17 cellular contexts compared by ENCODE assay signal in genomic region chr5:130605200-130605599, GRCh38.
DNase-seq lines count a peak whose midpoint lies in the region; ATAC-seq and TF ChIP-seq lines count a peak whose summit lies in the region.
"Had no signal": no experiment of that assay in that cellular context is flagged by ENCODE, and none has a peak within 500 bp of the region (broad histone marks: within the 10 kb centered on the region; RNA-seq: fewer than 3 reads in every experiment).

No MANE protein-coding gene starts in this region.

- no peak overlapping the region for H3K4me3 ChIP-seq in WERI-Rb-1 (ENCODE audit: low read depth, low read length)

- no peaks in the 10 kb centered on the region for H3K36me3 ChIP-seq in WERI-Rb-1

- no peak for ATAC-seq in GM18505 (IDR thresholded peaks at IDR 0.05; ENCODE audit: unreplicated experiment)
- no peak for ATAC-seq in HG03521 (IDR thresholded peaks at IDR 0.05; ENCODE audit: unreplicated experiment)
- no peak for ATAC-seq in GM19395 (IDR thresholded peaks at IDR 0.05; ENCODE audit: unreplicated experiment)
- ATAC-seq: activated CD4-positive, alpha-beta T cell treated with anti-CD3 and anti-CD28 coated beads for 36 hours; stimulated activated effector memory CD8-positive, alpha-beta T cell treated with anti-CD3 and anti-CD28 coated beads, Interleukin-12 subunit alpha, Interleukin-12 subunit beta, amount 100 ng/mL, for 72 hours had no signal

- no peaks in the 10 kb centered on the region for H3K27me3 ChIP-seq in WERI-Rb-1 (ENCODE audit: insufficient read depth, low read depth, severe bottlenecking)

- no peak overlapping the region for H3K27ac ChIP-seq in WERI-Rb-1

- TF ChIP-seq CTCF in WERI-Rb-1 (IDR thresholded peaks at IDR 0.05; ENCODE audit: low read depth, low read length) = no peak

- H3K9me3 ChIP-seq in WERI-Rb-1 (ENCODE audit: severe bottlenecking) = no peaks in the 10 kb centered on the region

- no peak for TF ChIP-seq POLR2A in GM18505 (IDR thresholded peaks at IDR 0.05; ENCODE audit: borderline replicate concordance, extremely low read depth, insufficient read depth, insufficient read length)

- peak; percentile 1 for DNase-seq in ELR (ENCODE audit: low read depth)
- peak; percentile 9 for DNase-seq in MV-4-11 (lab: John Stamatoyannopoulos, UW)
- DNase-seq in WERI-Rb-1 = peak; percentile 57
- DNase-seq in left kidney (ENCODE audit: low read depth, low spot score) = peak; percentile 20
- DNase-seq in kidney glomerular epithelial cell (lab: John Stamatoyannopoulos, UW) = no peak
- DNase-seq: activated CD4-positive, alpha-beta T cell treated with anti-CD3 and anti-CD28 coated beads for 36 hours; AML-193; central memory CD4-positive, alpha-beta T cell; effector CD8-positive, alpha-beta T cell; HCEC 1CT; mesenchymal stem cell; NCI-H1694; NCI-H69 had no signal
